ENCODE assay signal across 22 cellular contexts in genomic region chr5:38379360-38379827, GRCh38.
A peak's percentile ranks its signal among the peaks of the same experiment; 100 is the strongest.
DNase-seq lines count a peak whose midpoint lies in the region; TF ChIP-seq lines count a peak whose summit lies in the region.
"Had no signal": no experiment of that assay in that cellular context is flagged by ENCODE, and none has a peak within 500 bp of the region (broad histone marks: within the 10 kb centered on the region; RNA-seq: fewer than 3 reads in every experiment).

No MANE protein-coding gene starts in this region.

- TF ChIP-seq CTCF in A673 (conservative IDR thresholded peaks at IDR 0.05; ENCODE audit: low read depth, low read length) (no peak), colonic mucosa (IDR thresholded peaks at IDR 0.05) (no peak)

- intact Hi-C loops in A673 (cut with micrococcal nuclease; ENCODE audit: unreplicated experiment) = no loop called here
- intact Hi-C loops in colonic mucosa (cut with DNase I) = no loop called here

- H3K27me3 ChIP-seq in A673 (replicated peaks; ENCODE audit: insufficient read depth, low read depth, low read length, poor library complexity) (no peaks in the 10 kb centered on the region), HUES6 (ENCODE audit: control insufficient read depth, insufficient read depth, low read length) (no peaks in the 10 kb centered on the region), colonic mucosa (no peaks in the 10 kb centered on the region)
- H3K27me3 ChIP-seq: thyroid gland had no signal

- DNase-seq in A673 (ENCODE audit: low spot score) (peak; percentile 88), amniotic epithelial cell (ENCODE audit: low read depth) (peak; percentile 24), left kidney (ENCODE audit: low read depth, low spot score) (peak; percentile 80), colonic mucosa (no peak), caudate nucleus (lab: John Stamatoyannopoulos, UW) (no peak), NCI-H146 (lab: John Stamatoyannopoulos, UW) (no peak), NCI-H2196 (lab: John Stamatoyannopoulos, UW; ENCODE audit: unreplicated experiment) (no peak)
- DNase-seq: ACHN; activated naive CD8-positive, alpha-beta T cell treated with anti-CD3 and anti-CD28 coated beads, Interleukin-2, amount 50 U/mL, for 24 hours; CD4-positive, alpha-beta T cell; effector CD4-positive, alpha-beta T cell; esophagus squamous epithelium; glutamatergic neuron; KBM-7; mesenchymal stem cell; NCI-H1092; NCI-H2107; NCI-H774; stimulated activated CD4-positive, alpha-beta T cell treated with anti-CD3 and anti-CD28 coated beads, Interleukin-15, amount 100 ng/mL, for 24 hours; stimulated activated naive B cell treated with anti-CD40 and anti-IgM and Interleukin-4, amounts not matched to agents 10 μg/mL and 1 μg/mL and 100 μg/mL, for 72 hours; thyroid gland had no signal

- BruUV-seq in A673 (replicated peaks; lab: Mats Ljungman, UMichigan) = no TSS peak

- POLR2A ChIA-PET in A673 (lab: Charles Lee; ENCODE audit: low non-redundant PET) = no interaction called here

- H3K4me3 ChIP-seq in A673 (ENCODE audit: low read depth, low read length, poor library complexity, severe bottlenecking) (no peak overlapping the region), HUES6 (ENCODE audit: low read depth, low read length) (no peak overlapping the region), colonic mucosa (no peak overlapping the region)
- H3K4me3 ChIP-seq: esophagus squamous epithelium, thyroid gland had no signal

- peak overlapping the region; percentile 71 for H3K27ac ChIP-seq in A673 (ENCODE audit: low read depth, low read length, poor library complexity, severe bottlenecking)
- H3K27ac ChIP-seq in HUES6 (ENCODE audit: low read depth, low read length) = peak overlapping the region; percentile 37; the same call in 1 of the 2 replicates
- H3K27ac ChIP-seq in colonic mucosa = no peak overlapping the region
- no peak overlapping the region for H3K27ac ChIP-seq in caudate nucleus (ENCODE audit: low read depth, low read length)
- H3K27ac ChIP-seq: esophagus squamous epithelium, thyroid gland had no signal

- H3K9ac ChIP-seq in HUES6 (ENCODE audit: low read length) = peak overlapping the region; percentile 35
- no peak overlapping the region for H3K9ac ChIP-seq in colonic mucosa (ENCODE audit: low read depth in 2 of 2, low read length in 2 of 2)

- CTCF ChIA-PET in A673 (lab: Charles Lee) = interaction anchor here (0.6 to 2.7 kb wide), 2 partner anchors 62 to 107 kb away, joined by 5 to 10 read pairs; no protein-coding TSS in a partner anchor

- H3K9me3 ChIP-seq in A673 (ENCODE audit: low read depth, low read length, poor library complexity, severe bottlenecking) (no peaks in the 10 kb centered on the region), HUES6 (ENCODE audit: control insufficient read depth, insufficient read depth, low read depth, low read length) (no peaks in the 10 kb centered on the region), colonic mucosa (no peaks in the 10 kb centered on the region)
- H3K9me3 ChIP-seq: esophagus squamous epithelium, thyroid gland had no signal

- H3K4me1 ChIP-seq in A673 (ENCODE audit: insufficient read depth, low read length, poor library complexity, severe bottlenecking) (peaks cover 37% of the 10 kb centered on the region), HUES6 (ENCODE audit: control insufficient read depth, insufficient read depth, low read length) (peaks cover 38% of the 10 kb centered on the region), colonic mucosa (no peaks in the 10 kb centered on the region)
- H3K4me1 ChIP-seq: thyroid gland had no signal

- H3K36me3 ChIP-seq in A673 (ENCODE audit: insufficient read depth, low read length, poor library complexity, severe bottlenecking) (no peaks in the 10 kb centered on the region), HUES6 (ENCODE audit: control insufficient read depth, insufficient read depth, low read length) (no peaks in the 10 kb centered on the region), colonic mucosa (no peaks in the 10 kb centered on the region)
- H3K36me3 ChIP-seq: esophagus squamous epithelium, thyroid gland had no signal

Comparison
In these comparisons a context has a peak if more than half of its experiments do, and no peak if none do; other contexts are left out.
1. DNase-seq: peak in A673 (single experiment), amniotic epithelial cell (single experiment) and left kidney (single experiment); none in colonic mucosa (single experiment), caudate nucleus (0 of 61), NCI-H146 (single experiment) and NCI-H2196 (single experiment).
2. H3K27ac ChIP-seq: peak in A673 (single experiment) and HUES6 (single experiment); none in colonic mucosa (single experiment) and caudate nucleus (single experiment).